ENCODE assay signal across 1 cellular context in the genomic region with DNA sequence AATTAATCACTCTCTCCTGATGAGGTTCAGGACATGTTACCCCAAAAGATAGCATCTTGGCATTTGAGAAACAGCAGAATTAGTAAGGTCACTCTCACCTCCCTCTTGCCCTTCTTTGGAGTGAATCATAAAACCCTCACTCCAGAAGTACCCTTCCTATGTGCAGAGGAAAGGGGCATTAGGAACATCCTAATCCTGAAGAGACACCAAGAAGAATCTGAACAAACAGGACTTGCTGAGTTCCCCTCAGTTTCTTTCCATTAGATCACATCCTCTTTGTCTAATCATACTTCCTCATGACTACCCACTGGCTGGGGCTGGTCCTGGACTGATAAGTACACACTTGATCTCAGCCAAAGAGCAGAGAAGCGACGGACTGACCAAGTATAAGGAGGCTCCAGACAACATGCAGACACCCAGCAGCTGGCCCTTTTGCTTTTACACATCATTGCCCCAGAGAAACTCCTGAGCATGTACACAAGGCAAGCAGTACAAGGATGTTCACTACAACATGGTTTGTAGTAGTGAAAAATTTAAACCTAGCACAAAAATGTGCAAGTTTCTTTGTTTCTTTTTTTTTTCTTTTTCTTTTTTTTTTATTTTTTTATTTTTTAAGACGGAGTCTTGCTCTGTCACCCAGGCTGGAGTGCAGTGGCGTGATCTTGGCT.
TF ChIP-seq lines count a peak whose summit lies in the region.

No MANE protein-coding gene starts in this region.

TF ChIP-seq in K562, 482 proteins besides CTCF, POLR2A, EP300 and RAD21 (continued from another document and continues in another):
- TF ChIP-seq, protein P1, sequence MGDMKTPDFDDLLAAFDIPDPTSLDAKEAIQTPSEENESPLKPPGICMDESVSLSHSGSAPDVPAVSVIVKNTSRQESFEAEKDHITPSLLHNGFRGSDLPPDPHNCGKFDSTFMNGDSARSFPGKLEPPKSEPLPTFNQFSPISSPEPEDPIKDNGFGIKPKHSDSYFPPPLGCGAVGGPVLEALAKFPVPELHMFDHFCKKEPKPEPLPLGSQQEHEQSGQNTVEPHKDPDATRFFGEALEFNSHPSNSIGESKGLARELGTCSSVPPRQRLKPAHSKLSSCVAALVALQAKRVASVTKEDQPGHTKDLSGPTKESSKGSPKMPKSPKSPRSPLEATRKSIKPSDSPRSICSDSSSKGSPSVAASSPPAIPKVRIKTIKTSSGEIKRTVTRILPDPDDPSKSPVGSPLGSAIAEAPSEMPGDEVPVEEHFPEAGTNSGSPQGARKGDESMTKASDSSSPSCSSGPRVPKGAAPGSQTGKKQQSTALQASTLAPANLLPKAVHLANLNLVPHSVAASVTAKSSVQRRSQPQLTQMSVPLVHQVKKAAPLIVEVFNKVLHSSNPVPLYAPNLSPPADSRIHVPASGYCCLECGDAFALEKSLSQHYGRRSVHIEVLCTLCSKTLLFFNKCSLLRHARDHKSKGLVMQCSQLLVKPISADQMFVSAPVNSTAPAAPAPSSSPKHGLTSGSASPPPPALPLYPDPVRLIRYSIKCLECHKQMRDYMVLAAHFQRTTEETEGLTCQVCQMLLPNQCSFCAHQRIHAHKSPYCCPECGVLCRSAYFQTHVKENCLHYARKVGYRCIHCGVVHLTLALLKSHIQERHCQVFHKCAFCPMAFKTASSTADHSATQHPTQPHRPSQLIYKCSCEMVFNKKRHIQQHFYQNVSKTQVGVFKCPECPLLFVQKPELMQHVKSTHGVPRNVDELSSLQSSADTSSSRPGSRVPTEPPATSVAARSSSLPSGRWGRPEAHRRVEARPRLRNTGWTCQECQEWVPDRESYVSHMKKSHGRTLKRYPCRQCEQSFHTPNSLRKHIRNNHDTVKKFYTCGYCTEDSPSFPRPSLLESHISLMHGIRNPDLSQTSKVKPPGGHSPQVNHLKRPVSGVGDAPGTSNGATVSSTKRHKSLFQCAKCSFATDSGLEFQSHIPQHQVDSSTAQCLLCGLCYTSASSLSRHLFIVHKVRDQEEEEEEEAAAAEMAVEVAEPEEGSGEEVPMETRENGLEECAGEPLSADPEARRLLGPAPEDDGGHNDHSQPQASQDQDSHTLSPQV (IDR thresholded peaks at IDR 0.05): peak; percentile 28; the same call in 1 of the 2 replicates
- TF ChIP-seq, protein P2, sequence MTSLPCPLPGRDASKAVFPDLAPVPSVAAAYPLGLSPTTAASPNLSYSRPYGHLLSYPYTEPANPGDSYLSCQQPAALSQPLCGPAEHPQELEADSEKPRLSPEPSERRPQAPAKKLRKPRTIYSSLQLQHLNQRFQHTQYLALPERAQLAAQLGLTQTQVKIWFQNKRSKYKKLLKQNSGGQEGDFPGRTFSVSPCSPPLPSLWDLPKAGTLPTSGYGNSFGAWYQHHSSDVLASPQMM (CRISPR knock-in tag; IDR thresholded peaks at IDR 0.05): no peak
- TF ChIP-seq, protein P3, sequence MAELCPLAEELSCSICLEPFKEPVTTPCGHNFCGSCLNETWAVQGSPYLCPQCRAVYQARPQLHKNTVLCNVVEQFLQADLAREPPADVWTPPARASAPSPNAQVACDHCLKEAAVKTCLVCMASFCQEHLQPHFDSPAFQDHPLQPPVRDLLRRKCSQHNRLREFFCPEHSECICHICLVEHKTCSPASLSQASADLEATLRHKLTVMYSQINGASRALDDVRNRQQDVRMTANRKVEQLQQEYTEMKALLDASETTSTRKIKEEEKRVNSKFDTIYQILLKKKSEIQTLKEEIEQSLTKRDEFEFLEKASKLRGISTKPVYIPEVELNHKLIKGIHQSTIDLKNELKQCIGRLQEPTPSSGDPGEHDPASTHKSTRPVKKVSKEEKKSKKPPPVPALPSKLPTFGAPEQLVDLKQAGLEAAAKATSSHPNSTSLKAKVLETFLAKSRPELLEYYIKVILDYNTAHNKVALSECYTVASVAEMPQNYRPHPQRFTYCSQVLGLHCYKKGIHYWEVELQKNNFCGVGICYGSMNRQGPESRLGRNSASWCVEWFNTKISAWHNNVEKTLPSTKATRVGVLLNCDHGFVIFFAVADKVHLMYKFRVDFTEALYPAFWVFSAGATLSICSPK (IDR thresholded peaks at IDR 0.05; ENCODE audit: borderline replicate concordance): no peak
- TF ChIP-seq FOXK1 (CRISPR knock-in tag; IDR thresholded peaks at IDR 0.05; ENCODE audit: borderline replicate concordance) (no peak), HCFC1 (IDR thresholded peaks at IDR 0.05; ENCODE audit: low read depth, low read length) (no peak), MAFF (IDR thresholded peaks at IDR 0.05; ENCODE audit: low read length) (peak; percentile 24; the same call in 1 of the 2 replicates), SAP30 (IDR thresholded peaks at IDR 0.05; ENCODE audit: borderline replicate concordance, insufficient read depth, low read depth, low read length, poor library complexity, severe bottlenecking) (no peak), NR4A1 (CRISPR knock-in tag; IDR thresholded peaks at IDR 0.05) (no peak), NR4A1 (tag; IDR thresholded peaks at IDR 0.05) (no peak), BRCA1 (IDR thresholded peaks at IDR 0.05) (no peak), BRCA1 (CRISPR knock-in tag; IDR thresholded peaks at IDR 0.05) (no peak), ZSCAN29 (IDR thresholded peaks at IDR 0.05) (no peak), KAT2B (IDR thresholded peaks at IDR 0.05; ENCODE audit: low read depth, low read length) (no peak), EGR1 (conservative IDR thresholded peaks at IDR 0.05) (no peak), POLR2AphosphoS5 (IDR thresholded peaks at IDR 0.05; ENCODE audit: control insufficient read depth, insufficient read depth, low read depth, low read length) (peak; percentile 95), ZNF785 (CRISPR knock-in tag; IDR thresholded peaks at IDR 0.05) (no peak), ZNF282 (CRISPR knock-in tag; IDR thresholded peaks at IDR 0.05) (no peak), ZNF408 (CRISPR knock-in tag; IDR thresholded peaks at IDR 0.05; ENCODE audit: low read depth) (no peak), SP2 (IDR thresholded peaks at IDR 0.05; ENCODE audit: extremely low read depth, low read depth, low read length, poor library complexity, severe bottlenecking) (no peak), TCF7 (IDR thresholded peaks at IDR 0.05; ENCODE audit: borderline replicate concordance) (0 out of 2 replicates have a peak, but pooled peaks have one; percentile 19), ESRRA (IDR thresholded peaks at IDR 0.05; ENCODE audit: borderline replicate concordance, low read depth) (no peak), HEY1 (CRISPR knock-in tag; IDR thresholded peaks at IDR 0.05; ENCODE audit: borderline replicate concordance) (no peak), KAT8 (IDR thresholded peaks at IDR 0.05; ENCODE audit: low read depth) (no peak), TEAD4 (IDR thresholded peaks at IDR 0.05; ENCODE audit: low read length) (peak; percentile 95), TEAD4 (CRISPR knock-in tag; IDR thresholded peaks at IDR 0.05; ENCODE audit: borderline replicate concordance) (no peak), BMI1 (IDR thresholded peaks at IDR 0.05; ENCODE audit: low read length) (no peak), RCOR1 (IDR thresholded peaks at IDR 0.05; ENCODE audit: borderline replicate concordance in 1 of 2, low read depth in 2 of 2, low read length in 2 of 2) (peak; percentile 78 to 92), SAFB2 (IDR thresholded peaks at IDR 0.05; ENCODE audit: borderline replicate concordance, low read depth, low read length, severe bottlenecking) (no peak), JUND (IDR thresholded peaks at IDR 0.05; ENCODE audit: borderline replicate concordance, low read depth, low read length) (peak; percentile 89), JUND (tag; IDR thresholded peaks at IDR 0.05; ENCODE audit: borderline replicate concordance, low read depth, low read length) (peak; percentile 90; the same call in 2 of the 3 replicates), NR2F6 (CRISPR knock-in tag; IDR thresholded peaks at IDR 0.05) (no peak), ZBTB1 (CRISPR knock-in tag; IDR thresholded peaks at IDR 0.05; ENCODE audit: borderline replicate concordance, low read depth) (no peak), ZNF696 (CRISPR knock-in tag; conservative IDR thresholded peaks at IDR 0.05) (no peak), ZNF197 (CRISPR knock-in tag; IDR thresholded peaks at IDR 0.05; ENCODE audit: low read depth) (no peak; the same call in 1 of the 2 replicates), ETV1 (tag; conservative IDR thresholded peaks at IDR 0.05; ENCODE audit: low read depth) (peak; percentile 95), NCOR1 (IDR thresholded peaks at IDR 0.05) (peak; percentile 91), ZNF311 (CRISPR knock-in tag; IDR thresholded peaks at IDR 0.05) (no peak), NELFE (IDR thresholded peaks at IDR 0.05; ENCODE audit: insufficient read depth, insufficient read length) (no peak), GABPB1 (CRISPR knock-in tag; IDR thresholded peaks at IDR 0.05) (peak; percentile 58; the same call in 1 of the 2 replicates), FOXJ3 (CRISPR knock-in tag; IDR thresholded peaks at IDR 0.05) (no peak), ZNF124 (CRISPR knock-in tag; IDR thresholded peaks at IDR 0.05) (no peak), BRD4 (IDR thresholded peaks at IDR 0.05) (no peak), PHF20 (IDR thresholded peaks at IDR 0.05; ENCODE audit: partially characterized antibody) (no peak)
- TF ChIP-seq, protein P4, sequence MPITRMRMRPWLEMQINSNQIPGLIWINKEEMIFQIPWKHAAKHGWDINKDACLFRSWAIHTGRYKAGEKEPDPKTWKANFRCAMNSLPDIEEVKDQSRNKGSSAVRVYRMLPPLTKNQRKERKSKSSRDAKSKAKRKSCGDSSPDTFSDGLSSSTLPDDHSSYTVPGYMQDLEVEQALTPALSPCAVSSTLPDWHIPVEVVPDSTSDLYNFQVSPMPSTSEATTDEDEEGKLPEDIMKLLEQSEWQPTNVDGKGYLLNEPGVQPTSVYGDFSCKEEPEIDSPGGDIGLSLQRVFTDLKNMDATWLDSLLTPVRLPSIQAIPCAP (CRISPR knock-in tag; IDR thresholded peaks at IDR 0.05; ENCODE audit: borderline replicate concordance): no peak
- TF ChIP-seq, protein P5, sequence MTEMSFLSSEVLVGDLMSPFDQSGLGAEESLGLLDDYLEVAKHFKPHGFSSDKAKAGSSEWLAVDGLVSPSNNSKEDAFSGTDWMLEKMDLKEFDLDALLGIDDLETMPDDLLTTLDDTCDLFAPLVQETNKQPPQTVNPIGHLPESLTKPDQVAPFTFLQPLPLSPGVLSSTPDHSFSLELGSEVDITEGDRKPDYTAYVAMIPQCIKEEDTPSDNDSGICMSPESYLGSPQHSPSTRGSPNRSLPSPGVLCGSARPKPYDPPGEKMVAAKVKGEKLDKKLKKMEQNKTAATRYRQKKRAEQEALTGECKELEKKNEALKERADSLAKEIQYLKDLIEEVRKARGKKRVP (CRISPR knock-in tag; IDR thresholded peaks at IDR 0.05): no peak; the same call in 1 of the 2 replicates
- TF ChIP-seq, protein P6, sequence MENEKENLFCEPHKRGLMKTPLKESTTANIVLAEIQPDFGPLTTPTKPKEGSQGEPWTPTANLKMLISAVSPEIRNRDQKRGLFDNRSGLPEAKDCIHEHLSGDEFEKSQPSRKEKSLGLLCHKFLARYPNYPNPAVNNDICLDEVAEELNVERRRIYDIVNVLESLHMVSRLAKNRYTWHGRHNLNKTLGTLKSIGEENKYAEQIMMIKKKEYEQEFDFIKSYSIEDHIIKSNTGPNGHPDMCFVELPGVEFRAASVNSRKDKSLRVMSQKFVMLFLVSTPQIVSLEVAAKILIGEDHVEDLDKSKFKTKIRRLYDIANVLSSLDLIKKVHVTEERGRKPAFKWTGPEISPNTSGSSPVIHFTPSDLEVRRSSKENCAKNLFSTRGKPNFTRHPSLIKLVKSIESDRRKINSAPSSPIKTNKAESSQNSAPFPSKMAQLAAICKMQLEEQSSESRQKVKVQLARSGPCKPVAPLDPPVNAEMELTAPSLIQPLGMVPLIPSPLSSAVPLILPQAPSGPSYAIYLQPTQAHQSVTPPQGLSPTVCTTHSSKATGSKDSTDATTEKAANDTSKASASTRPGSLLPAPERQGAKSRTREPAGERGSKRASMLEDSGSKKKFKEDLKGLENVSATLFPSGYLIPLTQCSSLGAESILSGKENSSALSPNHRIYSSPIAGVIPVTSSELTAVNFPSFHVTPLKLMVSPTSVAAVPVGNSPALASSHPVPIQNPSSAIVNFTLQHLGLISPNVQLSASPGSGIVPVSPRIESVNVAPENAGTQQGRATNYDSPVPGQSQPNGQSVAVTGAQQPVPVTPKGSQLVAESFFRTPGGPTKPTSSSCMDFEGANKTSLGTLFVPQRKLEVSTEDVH (IDR thresholded peaks at IDR 0.05; ENCODE audit: low read depth, partially characterized antibody): no peak
- TF ChIP-seq, protein P7, sequence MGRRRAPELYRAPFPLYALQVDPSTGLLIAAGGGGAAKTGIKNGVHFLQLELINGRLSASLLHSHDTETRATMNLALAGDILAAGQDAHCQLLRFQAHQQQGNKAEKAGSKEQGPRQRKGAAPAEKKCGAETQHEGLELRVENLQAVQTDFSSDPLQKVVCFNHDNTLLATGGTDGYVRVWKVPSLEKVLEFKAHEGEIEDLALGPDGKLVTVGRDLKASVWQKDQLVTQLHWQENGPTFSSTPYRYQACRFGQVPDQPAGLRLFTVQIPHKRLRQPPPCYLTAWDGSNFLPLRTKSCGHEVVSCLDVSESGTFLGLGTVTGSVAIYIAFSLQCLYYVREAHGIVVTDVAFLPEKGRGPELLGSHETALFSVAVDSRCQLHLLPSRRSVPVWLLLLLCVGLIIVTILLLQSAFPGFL (CRISPR knock-in tag; IDR thresholded peaks at IDR 0.05): no peak
- TF ChIP-seq, protein P8, sequence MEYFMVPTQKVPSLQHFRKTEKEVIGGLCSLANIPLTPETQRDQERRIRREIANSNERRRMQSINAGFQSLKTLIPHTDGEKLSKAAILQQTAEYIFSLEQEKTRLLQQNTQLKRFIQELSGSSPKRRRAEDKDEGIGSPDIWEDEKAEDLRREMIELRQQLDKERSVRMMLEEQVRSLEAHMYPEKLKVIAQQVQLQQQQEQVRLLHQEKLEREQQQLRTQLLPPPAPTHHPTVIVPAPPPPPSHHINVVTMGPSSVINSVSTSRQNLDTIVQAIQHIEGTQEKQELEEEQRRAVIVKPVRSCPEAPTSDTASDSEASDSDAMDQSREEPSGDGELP (CRISPR knock-in tag; IDR thresholded peaks at IDR 0.05; ENCODE audit: borderline replicate concordance): peak; percentile 84
- TF ChIP-seq, protein P9, sequence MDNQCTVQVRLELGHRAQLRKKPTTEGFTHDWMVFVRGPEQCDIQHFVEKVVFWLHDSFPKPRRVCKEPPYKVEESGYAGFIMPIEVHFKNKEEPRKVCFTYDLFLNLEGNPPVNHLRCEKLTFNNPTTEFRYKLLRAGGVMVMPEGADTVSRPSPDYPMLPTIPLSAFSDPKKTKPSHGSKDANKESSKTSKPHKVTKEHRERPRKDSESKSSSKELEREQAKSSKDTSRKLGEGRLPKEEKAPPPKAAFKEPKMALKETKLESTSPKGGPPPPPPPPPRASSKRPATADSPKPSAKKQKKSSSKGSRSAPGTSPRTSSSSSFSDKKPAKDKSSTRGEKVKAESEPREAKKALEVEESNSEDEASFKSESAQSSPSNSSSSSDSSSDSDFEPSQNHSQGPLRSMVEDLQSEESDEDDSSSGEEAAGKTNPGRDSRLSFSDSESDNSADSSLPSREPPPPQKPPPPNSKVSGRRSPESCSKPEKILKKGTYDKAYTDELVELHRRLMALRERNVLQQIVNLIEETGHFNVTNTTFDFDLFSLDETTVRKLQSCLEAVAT (IDR thresholded peaks at IDR 0.05): peak; percentile 62 to 75; a peak in 2 of 4 replicates
